17 cellular contexts compared by ENCODE assay signal in genomic region chr17:44310612-44311376, GRCh38. TPM values are rescaled to one million over a fixed set of nuclear protein-coding genes. Genes with fewer than 3 reads are reported as not detected.
A peak's percentile ranks its signal among the peaks of the same experiment; 100 is the strongest.
DNase-seq lines count a peak whose midpoint lies in the region; TF ChIP-seq lines count a peak whose summit lies in the region.
"Had no signal": no experiment of that assay in that cellular context is flagged by ENCODE, and none has a peak within 500 bp of the region (broad histone marks: within the 10 kb centered on the region; RNA-seq: fewer than 3 reads in every experiment).

No MANE protein-coding gene starts in this region.

- peak; percentile 17 for DNase-seq in D341Med (ENCODE audit: low spot score)
- DNase-seq in H7: peak; percentile 50
- peak; percentile 59 for DNase-seq in cerebellum (ENCODE audit: low spot score)
- no peak for DNase-seq in neural progenitor cell (ENCODE audit: low spot score)
- DNase-seq in thyroid gland: no peak
- DNase-seq in activated T-cell treated with anti-CD3 and anti-CD28 coated beads, Interleukin-2, amount 50 U/mL, for 48 hours: no peak
- DNase-seq in NCI-H187 (lab: John Stamatoyannopoulos, UW): no peak
- DNase-seq: AML-193; CD4-positive, alpha-beta T cell; Kasumi-1; MV-4-11; NCI-H1436 treated with DMSO at 0.1 percent for 48 hours; NCI-H446; NCI-H774; Peyer's patch; SHP77 had no signal

- TF ChIP-seq CTCF in neural progenitor cell (IDR thresholded peaks at IDR 0.05) (no peak), thyroid gland (IDR thresholded peaks at IDR 0.05) (no peak)

- H3K27me3 ChIP-seq in H7 (ENCODE audit: control insufficient read depth, insufficient read depth, low read length): peaks cover 20% of the 10 kb centered on the region
- H3K27me3 ChIP-seq in neural progenitor cell: peaks cover 77% of the 10 kb centered on the region
- H3K27me3 ChIP-seq in thyroid gland: no peaks in the 10 kb centered on the region

- peak overlapping the region; percentile 38 for H3K4me3 Mint-ChIP-seq in neural progenitor cell
- H3K4me3 Mint-ChIP-seq: CD4-positive, alpha-beta T cell had no signal

- intact Hi-C loops in thyroid gland (cut with DNase I): no loop called here

- H3K4me1 ChIP-seq in neural progenitor cell (peaks cover 17% of the 10 kb centered on the region), thyroid gland (peaks cover 14 to 31% of the 10 kb centered on the region in 2 donors)
- H3K4me1 ChIP-seq: HAP-1 had no signal

- H3K4me2 ChIP-seq in neural progenitor cell: no peak overlapping the region

- peaks cover 30% of the 10 kb centered on the region for H4K20me1 ChIP-seq in neural progenitor cell (ENCODE audit: low read depth)

- no peaks in the 10 kb centered on the region for H3K36me3 ChIP-seq in H7 (replicated peaks; ENCODE audit: control insufficient read depth, insufficient read depth, low read length)
- H3K36me3 ChIP-seq in neural progenitor cell: no peaks in the 10 kb centered on the region
- H3K36me3 ChIP-seq in thyroid gland: no peaks in the 10 kb centered on the region
- H3K36me3 ChIP-seq: HAP-1, Peyer's patch had no signal

- H3K9ac ChIP-seq in neural progenitor cell: no peak overlapping the region

- no peaks in the 10 kb centered on the region for H3K79me2 ChIP-seq in neural progenitor cell (ENCODE audit: low read depth)

- no peak overlapping the region for H3K27ac ChIP-seq in neural progenitor cell
- H3K27ac ChIP-seq in thyroid gland: no peak overlapping the region
- H3K27ac ChIP-seq: Peyer's patch had no signal

- TF ChIP-seq POLR2A in thyroid gland (IDR thresholded peaks at IDR 0.05): no peak

- WGBS in thyroid gland, 2 donors: 84 to 88% methylated on average over 8 to 10 of the region's 10 CpGs

- peaks cover 40% of the 10 kb centered on the region for H3K27me3 Mint-ChIP-seq in neural progenitor cell (ENCODE audit: insufficient read depth, low read depth)

- H3K9me3 ChIP-seq in neural progenitor cell (ENCODE audit: low read depth): no peaks in the 10 kb centered on the region
- H3K9me3 ChIP-seq in thyroid gland: no peaks in the 10 kb centered on the region
- H3K9me3 ChIP-seq: HAP-1, Peyer's patch had no signal

- no peak overlapping the region for H3K4me3 ChIP-seq in H7 (ENCODE audit: insufficient read depth, low read depth, low read length)
- H3K4me3 ChIP-seq in neural progenitor cell: no peak overlapping the region
- no peak overlapping the region for H3K4me3 ChIP-seq in thyroid gland (replicated peaks in 1 of 3)
- H3K4me3 ChIP-seq: HAP-1, Peyer's patch had no signal

- no peak overlapping the region for H2AFZ ChIP-seq in neural progenitor cell (replicated peaks)

- no peaks in the 10 kb centered on the region for H3K36me3 Mint-ChIP-seq in neural progenitor cell

- H3K4me1 Mint-ChIP-seq in neural progenitor cell: peaks cover 21% of the 10 kb centered on the region

- H3K9me3 Mint-ChIP-seq in neural progenitor cell: no peaks in the 10 kb centered on the region
- H3K9me3 Mint-ChIP-seq: CD4-positive, alpha-beta T cell had no signal

- peaks cover 21% of the 10 kb centered on the region for H3F3A ChIP-seq in neural progenitor cell (ENCODE audit: low read depth)

- H3K27ac Mint-ChIP-seq in neural progenitor cell: no peak overlapping the region
- H3K27ac Mint-ChIP-seq: CD4-positive, alpha-beta T cell had no signal

RNA-seq across cellular contexts. Expression of gene RUNDC3A, which starts 2.4 kb away (rescaled TPM):
- total RNA-seq in H7 (2014; rRNA removed; shearing (Covaris generic)): 5.1 and 5.7 TPM in 2 replicates
- 40.3 TPM for total RNA-seq in cerebellum
- 0.09 and 0.58 TPM in 2 replicates for total RNA-seq in neural progenitor cell (ENCODE audit: low replicate concordance)
- total RNA-seq in thyroid gland: 1 to 10 TPM in 3 of 4 donors, under 1 TPM in 1; 0.89 to 4.1 (median 2.1) TPM
- total RNA-seq: CD4-positive, alpha-beta T cell had no signal

RNA-seq across cellular contexts. Expression of gene SLC25A39, which starts 13.8 kb away (rescaled TPM):
- 281 and 295 TPM in 2 replicates for total RNA-seq in H7 (2014; rRNA removed; shearing (Covaris generic))
- total RNA-seq in cerebellum: 30.9 TPM
- total RNA-seq in neural progenitor cell (ENCODE audit: low replicate concordance): 61.2 and 146 TPM in 2 replicates
- 100 to 1,000 TPM in 2 of 4 donors, 10 to 100 TPM in 2; 82.5 to 201 (median 144) TPM for total RNA-seq in thyroid gland

RNA-seq across cellular contexts. Expression of gene GRN, which starts 34.3 kb away (rescaled TPM):
- total RNA-seq in H7 (2014; rRNA removed; shearing (Covaris generic)): 122 and 161 TPM in 2 replicates
- total RNA-seq in cerebellum (58.5 TPM), neural progenitor cell (ENCODE audit: low replicate concordance) (28.2 and 98.6 TPM in 2 replicates), thyroid gland (100 to 1,000 TPM; 259 to 292 (median 264) TPM)

RNA-seq across cellular contexts. Expression of gene SLC4A1, which starts 42.9 kb away (rescaled TPM):
- 0.07 TPM in 2 replicates for total RNA-seq in H7 (2014; rRNA removed; shearing (Covaris generic))
- total RNA-seq in cerebellum (6.8 TPM), neural progenitor cell (ENCODE audit: low replicate concordance) (not detected in 2 replicates), thyroid gland (under 1 TPM in 2 of 4 donors, not detected in 2; 0.15 to 0.78 TPM)
- total RNA-seq: CD4-positive, alpha-beta T cell; Peyer's patch had no signal

RNA-seq across cellular contexts. Expression of gene FAM171A2, which starts 52.9 kb away (rescaled TPM):
- 23.7 and 24.1 TPM in 2 replicates for total RNA-seq in H7 (2014; rRNA removed; shearing (Covaris generic))
- total RNA-seq in cerebellum (29.8 TPM), neural progenitor cell (ENCODE audit: low replicate concordance) (18.1 and 68.1 TPM in 2 replicates), thyroid gland (10 to 100 TPM in 2 of 4 donors, 1 to 10 TPM in 2; 7.1 to 15.0 (median 10.4) TPM)

Comparison
In these comparisons a context has a peak if more than half of its experiments do, and no peak if none do; other contexts are left out.
1. DNase-seq: peak in D341Med (single experiment), H7 (single experiment) and cerebellum (single experiment); none in neural progenitor cell (single experiment), thyroid gland (0 of 2), activated T-cell treated with anti-CD3 and anti-CD28 coated beads, Interleukin-2, amount 50 U/mL, for 48 hours (0 of 2) and NCI-H187 (0 of 2).